In the genomic region with DNA sequence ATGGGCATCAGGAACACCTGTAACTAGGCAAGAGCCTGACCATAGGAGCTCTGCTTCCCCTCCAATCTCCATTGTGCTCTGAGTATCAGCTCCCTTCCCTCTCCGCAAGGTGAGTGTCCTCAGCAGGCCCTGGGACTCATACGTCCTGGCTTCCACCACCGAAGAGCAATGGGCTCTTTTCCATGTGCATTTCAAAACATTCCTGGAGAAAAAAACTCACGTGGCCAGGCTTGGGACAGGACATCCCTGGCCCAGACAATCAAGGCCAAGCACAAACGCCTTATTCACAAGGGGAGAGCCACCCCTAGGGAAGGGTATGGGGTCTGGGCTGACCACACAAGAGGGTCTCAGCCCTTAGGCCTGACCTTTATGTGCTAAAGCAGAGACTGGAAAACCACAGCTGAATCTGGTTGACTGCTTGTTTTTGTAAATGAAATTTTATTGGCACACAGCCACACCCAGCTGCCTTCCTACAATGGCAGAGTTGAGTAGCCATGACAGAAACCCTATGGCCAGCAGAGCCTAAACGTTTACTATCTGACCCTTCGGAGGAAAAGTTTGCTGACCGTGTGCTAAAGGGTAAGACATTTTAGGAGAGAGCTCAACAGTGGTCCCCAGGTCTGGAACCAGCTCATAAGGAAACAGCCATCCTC, we compare ENCODE assay signal across 18 cellular contexts.
DNase-seq lines count a peak whose midpoint lies in the region; ATAC-seq and TF ChIP-seq lines count a peak whose summit lies in the region.
"Had no signal": no experiment of that assay in that cellular context is flagged by ENCODE, and none has a peak within 500 bp of the region (broad histone marks: within the 10 kb centered on the region; RNA-seq: fewer than 3 reads in every experiment).

No MANE protein-coding gene starts in this region.

- TF ChIP-seq EP300 in sigmoid colon (IDR thresholded peaks at IDR 0.05), result no peak

- no peaks in the 10 kb centered on the region for H3K9me2 ChIP-seq in PC-3 (replicated peaks; ENCODE audit: low read length)

- no peak overlapping the region for H2BK15ac ChIP-seq in neuronal stem cell (ENCODE audit: low read length)

- no peaks in the 10 kb centered on the region for H3K27me3 ChIP-seq in neuronal stem cell (ENCODE audit: control insufficient read depth in 3 of 3, insufficient read depth in 3 of 3, low read depth in 1 of 3, low read length in 3 of 3)
- no peaks in the 10 kb centered on the region for H3K27me3 ChIP-seq in sigmoid colon
- H3K27me3 ChIP-seq in PC-3 (ENCODE audit: low read length), result no peaks in the 10 kb centered on the region
- H3K27me3 ChIP-seq: BLaER1 treated with 17β-estradiol and CSF1 and Interleukin-3, amounts not matched to agents 10 nM and 100 nM had no signal

- peaks cover 76% of the 10 kb centered on the region for H3K4me1 Mint-ChIP-seq in HFFc6 (ENCODE audit: low read depth)

- no peak overlapping the region for H3K4ac ChIP-seq in neuronal stem cell (ENCODE audit: low read length)

- no CpG with 5 or more reads among the region's 8 CpGs for WGBS in neuronal stem cell (ENCODE audit: extremely low coverage in 2 of 2, insufficient read length in 2 of 2, insufficient replicate concordance in 1 of 2), 2 donors
- WGBS in sigmoid colon, 2 donors, result 79 to 80% methylated on average over 8 of the region's 8 CpGs

- H3K4me1 ChIP-seq in neuronal stem cell (ENCODE audit: control insufficient read depth in 2 of 2, insufficient read depth in 1 of 2, low read depth in 1 of 2, low read length in 2 of 2), result peaks cover 22 to 27% of the 10 kb centered on the region in 2 donors
- H3K4me1 ChIP-seq in sigmoid colon, result no peaks in the 10 kb centered on the region
- peaks cover 39% of the 10 kb centered on the region for H3K4me1 ChIP-seq in PC-3 (ENCODE audit: insufficient read depth, low read length)

- H3K4me3 ChIP-seq in neuronal stem cell (ENCODE audit: low read length in 2 of 2) (no peak overlapping the region), sigmoid colon (no peak overlapping the region), PC-3 (ENCODE audit: low read length) (no peak overlapping the region)
- H3K4me3 ChIP-seq: BLaER1 treated with 17β-estradiol and CSF1 and Interleukin-3, amounts not matched to agents 10 nM and 100 nM; HAP-1 had no signal

- H2AFZ ChIP-seq in neuronal stem cell (ENCODE audit: low read length) (no peak overlapping the region), PC-3 (ENCODE audit: low read length) (no peak overlapping the region)

- H2AK5ac ChIP-seq in neuronal stem cell (ENCODE audit: low read depth, low read length), result no peak overlapping the region

- no peaks in the 10 kb centered on the region for H3F3A ChIP-seq in PC-3 (ENCODE audit: low read length, unreplicated experiment)

- H3K4me3 Mint-ChIP-seq in HFFc6, result no peak overlapping the region
- H3K4me3 Mint-ChIP-seq: CD8-positive, alpha-beta T cell had no signal

- peaks cover 6% of the 10 kb centered on the region; the same call in 1 of the 2 replicates for H3K36me3 Mint-ChIP-seq in HFFc6 (ENCODE audit: low read depth)
- H3K36me3 Mint-ChIP-seq: CD8-positive, alpha-beta T cell had no signal

- POLR2A ChIA-PET in PC-3 (lab: Charles Lee; ENCODE audit: unreplicated experiment), result no interaction called here

- H4K20me1 ChIP-seq in PC-3 (ENCODE audit: low read length), result no peaks in the 10 kb centered on the region
- H4K20me1 ChIP-seq: BLaER1 treated with 17β-estradiol and CSF1 and Interleukin-3, amounts not matched to agents 10 nM and 100 nM had no signal

- no peak overlapping the region for H3K9ac ChIP-seq in neuronal stem cell (ENCODE audit: low read depth, low read length, poor library complexity)
- H3K9ac ChIP-seq in PC-3 (ENCODE audit: low read length), result no peak overlapping the region
- H3K9ac ChIP-seq: BLaER1 treated with 17β-estradiol and CSF1 and Interleukin-3, amounts not matched to agents 10 nM and 100 nM; KMS-11 had no signal

- no peak for TF ChIP-seq POLR2A in sigmoid colon (IDR thresholded peaks at IDR 0.05)

- no peak overlapping the region for H4K8ac ChIP-seq in neuronal stem cell (ENCODE audit: low read depth, low read length)

- H3K36me3 ChIP-seq in neuronal stem cell (replicated peaks in 1 of 2; ENCODE audit: control insufficient read depth in 2 of 2, insufficient read depth in 2 of 2, low read length in 2 of 2) (no peaks in the 10 kb centered on the region), sigmoid colon (no peaks in the 10 kb centered on the region), PC-3 (ENCODE audit: low read depth, low read length) (no peaks in the 10 kb centered on the region)
- H3K36me3 ChIP-seq: BLaER1 treated with 17β-estradiol and CSF1 and Interleukin-3, amounts not matched to agents 10 nM and 100 nM; HAP-1 had no signal

- no peak overlapping the region for H3K23ac ChIP-seq in neuronal stem cell (ENCODE audit: low read depth, low read length, poor library complexity)

- H3K14ac ChIP-seq in neuronal stem cell (ENCODE audit: low read length), result no peak overlapping the region

- ATAC-seq in HG03342 (IDR thresholded peaks at IDR 0.05; ENCODE audit: unreplicated experiment), result no peak
- no peak for ATAC-seq in HG02840 (IDR thresholded peaks at IDR 0.05; ENCODE audit: low FRiP score, unreplicated experiment)
- ATAC-seq in PC-3, result no peak
- ATAC-seq: CD8-positive, alpha-beta T cell had no signal

- no TSS peak for BruUV-seq in PC-3 (replicated peaks; lab: Mats Ljungman, UMichigan)

- no peaks in the 10 kb centered on the region; the same call in 1 of the 2 replicates for H3K27me3 Mint-ChIP-seq in HFFc6 (ENCODE audit: insufficient read depth)

- H3K27ac Mint-ChIP-seq in HFFc6, result peak overlapping the region; percentile 88
- H3K27ac Mint-ChIP-seq: CD8-positive, alpha-beta T cell had no signal

- H2BK120ac ChIP-seq in neuronal stem cell (ENCODE audit: low read depth, low read length), result no peak overlapping the region

- DNase-seq in HFFc6, result no peak
- DNase-seq in astrocyte of the hippocampus (ENCODE audit: low read depth, low spot score), result peak; percentile 41
- peak; percentile 31 for DNase-seq in glomerular visceral epithelial cell (ENCODE audit: extremely low spot score)
- DNase-seq in neuronal stem cell (ENCODE audit: low spot score), result no peak
- no peak for DNase-seq in sigmoid colon
- no peak for DNase-seq in PC-3
- DNase-seq: CD8-positive, alpha-beta T cell; DMS79; MV-4-11; NCI-H1694 treated with DMSO at 0.1 percent for 48 hours; NCI-H510A treated with DMSO at 0.1 percent for 48 hours; SIG-M5 had no signal

- H3K79me1 ChIP-seq in neuronal stem cell (ENCODE audit: low read depth, low read length), result no peaks in the 10 kb centered on the region

- H3K27ac ChIP-seq in neuronal stem cell (replicated peaks; ENCODE audit: low read length) (no peak overlapping the region), sigmoid colon (no peak overlapping the region), PC-3 (ENCODE audit: low read length) (no peak overlapping the region)
- H3K27ac ChIP-seq: BLaER1 treated with 17β-estradiol and CSF1 and Interleukin-3, amounts not matched to agents 10 nM and 100 nM; KMS-11; RWPE1 had no signal

- H2BK12ac ChIP-seq in neuronal stem cell (ENCODE audit: low read length), result no peak overlapping the region

- TF ChIP-seq CTCF in HFFc6 (IDR thresholded peaks at IDR 0.05) (no peak), sigmoid colon (IDR thresholded peaks at IDR 0.05) (no peak), PC-3 (conservative IDR thresholded peaks at IDR 0.05; ENCODE audit: low read depth, low read length) (no peak)

- H3K9me3 ChIP-seq in neuronal stem cell (replicated peaks in 1 of 2; ENCODE audit: control insufficient read depth in 2 of 2, insufficient read depth in 1 of 2, low read depth in 1 of 2, low read length in 2 of 2), result peaks cover 0 to 21% of the 10 kb centered on the region in 2 donors
- H3K9me3 ChIP-seq in sigmoid colon, result no peaks in the 10 kb centered on the region
- no peaks in the 10 kb centered on the region for H3K9me3 ChIP-seq in PC-3 (ENCODE audit: low read length)
- H3K9me3 ChIP-seq: HAP-1 had no signal

- H2BK5ac ChIP-seq in neuronal stem cell (ENCODE audit: low read length), result no peak overlapping the region

- intact Hi-C loops in sigmoid colon (cut with DNase I) (no loop called here), PC-3 (cut with micrococcal nuclease) (loop anchor here (10.0 kb wide), 1 partner anchor 118 kb away; no protein-coding TSS in a partner anchor)

- CTCF ChIA-PET in PC-3 (lab: Charles Lee), result no interaction called here

- no peaks in the 10 kb centered on the region for H3K79me2 ChIP-seq in PC-3 (ENCODE audit: low read length)

- H3K4me2 ChIP-seq in neuronal stem cell (ENCODE audit: insufficient read depth, low read length, poor library complexity, severe bottlenecking) (no peak overlapping the region), PC-3 (ENCODE audit: low read length) (no peak overlapping the region)
- H3K4me2 ChIP-seq: BLaER1 treated with 17β-estradiol and CSF1 and Interleukin-3, amounts not matched to agents 10 nM and 100 nM; KMS-11 had no signal

- H3K9me3 Mint-ChIP-seq in HFFc6, result no peaks in the 10 kb centered on the region
- H3K9me3 Mint-ChIP-seq: CD8-positive, alpha-beta T cell had no signal

- no peak overlapping the region for H4K91ac ChIP-seq in neuronal stem cell (ENCODE audit: low read depth, low read length, poor library complexity)

- H3K18ac ChIP-seq in neuronal stem cell (ENCODE audit: low read length), result peak overlapping the region; percentile 77

Comparison
In these comparisons a context has a peak if more than half of its experiments do, and no peak if none do; other contexts are left out.
1. DNase-seq: peak in astrocyte of the hippocampus (single experiment) and glomerular visceral epithelial cell (single experiment); none in HFFc6 (single experiment), neuronal stem cell (single experiment), sigmoid colon (single experiment) and PC-3 (single experiment).